8 cellular contexts compared by ENCODE assay signal in genomic region chr2:217943379-217944321, GRCh38. TPM values are rescaled to one million over a fixed set of nuclear protein-coding genes. Genes with fewer than 3 reads are reported as not detected.
DNase-seq lines count a peak whose midpoint lies in the region; ATAC-seq and TF ChIP-seq lines count a peak whose summit lies in the region.

No MANE protein-coding gene starts in this region.

- H3K36me3 ChIP-seq in PC-9 (ENCODE audit: low read depth), result no peaks in the 10 kb centered on the region
- H3K36me3 ChIP-seq in endocrine pancreas (ENCODE audit: control insufficient read depth, insufficient read depth, low read length), result no peaks in the 10 kb centered on the region
- H3K36me3 ChIP-seq in mesenchymal stem cell (ENCODE audit: control insufficient read depth in 1 of 2, insufficient read depth in 2 of 2, low read depth in 1 of 2, low read length in 2 of 2), result peaks cover 7 to 19% of the 10 kb centered on the region in 2 experiments
- peaks cover 7 to 42% (median 15%) of the 10 kb centered on the region in 3 donors for H3K36me3 ChIP-seq in tibial artery

- no peak overlapping the region; the same call in 1 of the 2 replicates for H3K4me3 ChIP-seq in PC-9
- H3K4me3 ChIP-seq in endocrine pancreas (ENCODE audit: control insufficient read depth, insufficient read depth, low read length), result peak overlapping the region; percentile 63
- H3K4me3 ChIP-seq in mesenchymal stem cell (ENCODE audit: insufficient read depth in 1 of 2, low read depth in 1 of 2, low read length in 2 of 2), result peak overlapping the region; percentile 63 to 66
- peak overlapping the region; percentile 83 to 89 for H3K4me3 ChIP-seq in tibial artery

- no peaks in the 10 kb centered on the region for H3K9me3 Mint-ChIP-seq in activated naive CD4-positive, alpha-beta T cell treated with anti-CD3 and anti-CD28 coated beads, Interleukin-2, amount 10 ng/mL, durations not matched to agents 7 days and 5 days

- no peaks in the 10 kb centered on the region for H4K20me1 ChIP-seq in PC-9 (ENCODE audit: insufficient read depth)

- H2AFZ ChIP-seq in PC-9, result no peak overlapping the region
- no peak overlapping the region for H2AFZ ChIP-seq in mesenchymal stem cell (ENCODE audit: low read depth, low read length)

- 14% methylated on average over 16 of the region's 16 CpGs for WGBS in mesenchymal stem cell

- DNase-seq in activated naive CD4-positive, alpha-beta T cell treated with anti-CD3 and anti-CD28 coated beads, Interleukin-2, amount 10 ng/mL, durations not matched to agents 7 days and 5 days, result peak; percentile 40
- no peak for DNase-seq in activated naive CD4-positive, alpha-beta T cell treated with Interleukin-2 at 50 U/mL for 16 hours
- DNase-seq in PC-9 (peak; percentile 37 to 70), mesenchymal stem cell (peak; percentile 74), tibial artery (peak; percentile 82 to 95)
- no peak for DNase-seq in central memory CD4-positive, alpha-beta T cell

- no peaks in the 10 kb centered on the region for H3K36me3 Mint-ChIP-seq in activated naive CD4-positive, alpha-beta T cell treated with anti-CD3 and anti-CD28 coated beads, Interleukin-2, amount 10 ng/mL, durations not matched to agents 7 days and 5 days

- H3K27me3 ChIP-seq in PC-9 (ENCODE audit: insufficient read depth, low read depth), result no peaks in the 10 kb centered on the region; the same call in 1 of the 2 replicates
- no peaks in the 10 kb centered on the region for H3K27me3 ChIP-seq in endocrine pancreas (ENCODE audit: control insufficient read depth, insufficient read depth, low read length)
- no peaks in the 10 kb centered on the region for H3K27me3 ChIP-seq in mesenchymal stem cell (ENCODE audit: control insufficient read depth in 1 of 2, insufficient read depth in 1 of 2, low read length in 2 of 2)
- H3K27me3 ChIP-seq in tibial artery, result no peaks in the 10 kb centered on the region

- H3K4me3 Mint-ChIP-seq in activated naive CD4-positive, alpha-beta T cell treated with anti-CD3 and anti-CD28 coated beads, Interleukin-2, amount 10 ng/mL, durations not matched to agents 7 days and 5 days, result peak overlapping the region; percentile 34

- no peak overlapping the region for H4K91ac ChIP-seq in mesenchymal stem cell (ENCODE audit: low read length)

- peak overlapping the region; percentile 78 to 85 for H3K18ac ChIP-seq in mesenchymal stem cell (ENCODE audit: low read depth in 1 of 2, low read length in 2 of 2)

- POLR2A ChIA-PET in PC-9 (lab: Charles Lee; ENCODE audit: unreplicated experiment), result no interaction called here

- peaks cover 78% of the 10 kb centered on the region for H3K27me3 Mint-ChIP-seq in activated naive CD4-positive, alpha-beta T cell treated with anti-CD3 and anti-CD28 coated beads, Interleukin-2, amount 10 ng/mL, durations not matched to agents 7 days and 5 days

- no peaks in the 10 kb centered on the region for H3K79me2 ChIP-seq in PC-9 (ENCODE audit: low read depth)

- TF ChIP-seq CTCF in PC-9 (conservative IDR thresholded peaks at IDR 0.05) (no peak), tibial artery (IDR thresholded peaks at IDR 0.05) (peak; percentile 13 to 27)

- no peak overlapping the region for H2BK5ac ChIP-seq in mesenchymal stem cell (ENCODE audit: low read depth, low read length, poor library complexity, severe bottlenecking)

- H3K4me2 ChIP-seq in PC-9 (peak overlapping the region; percentile 47), mesenchymal stem cell (ENCODE audit: low read length, poor library complexity, severe bottlenecking) (peak overlapping the region; percentile 69)

- H3K27ac ChIP-seq in PC-9 (no peak overlapping the region), mesenchymal stem cell (ENCODE audit: low read length, poor library complexity, severe bottlenecking) (peak overlapping the region; percentile 49), tibial artery (peak overlapping the region; percentile 95 to 98)

- peak overlapping the region; percentile 73 for H4K8ac ChIP-seq in mesenchymal stem cell (ENCODE audit: low read length)

- H2BK120ac ChIP-seq in mesenchymal stem cell (ENCODE audit: low read depth, low read length), result no peak overlapping the region

- peaks cover 29% of the 10 kb centered on the region for H3K79me1 ChIP-seq in mesenchymal stem cell (replicated peaks; ENCODE audit: low read length, poor library complexity, severe bottlenecking)

- H3K27ac Mint-ChIP-seq in activated naive CD4-positive, alpha-beta T cell treated with anti-CD3 and anti-CD28 coated beads, Interleukin-2, amount 10 ng/mL, durations not matched to agents 7 days and 5 days, result no peak overlapping the region

- H3K23ac ChIP-seq in mesenchymal stem cell (ENCODE audit: low read length in 2 of 2), result no peak overlapping the region

- ATAC-seq in HG03442 (IDR thresholded peaks at IDR 0.05; ENCODE audit: unreplicated experiment), result no peak

- H3K4ac ChIP-seq in mesenchymal stem cell (ENCODE audit: low read depth in 1 of 2, low read length in 2 of 2), result peak overlapping the region in 1 of 2 experiments; percentile 27

- H2BK15ac ChIP-seq in mesenchymal stem cell (ENCODE audit: low read depth, poor library complexity, severe bottlenecking), result peak overlapping the region; percentile 71

- H3K4me1 Mint-ChIP-seq in activated naive CD4-positive, alpha-beta T cell treated with anti-CD3 and anti-CD28 coated beads, Interleukin-2, amount 10 ng/mL, durations not matched to agents 7 days and 5 days, result peaks cover 34% of the 10 kb centered on the region

- H3K9ac ChIP-seq in endocrine pancreas (ENCODE audit: control insufficient read depth, insufficient read depth, low read length) (peak overlapping the region; percentile 76), mesenchymal stem cell (ENCODE audit: low read length) (peak overlapping the region; percentile 60)

- no peaks in the 10 kb centered on the region for H3K9me3 ChIP-seq in PC-9 (ENCODE audit: insufficient read depth, low read depth)
- no peaks in the 10 kb centered on the region for H3K9me3 ChIP-seq in endocrine pancreas (ENCODE audit: control insufficient read depth, low read length)
- H3K9me3 ChIP-seq in mesenchymal stem cell (ENCODE audit: control insufficient read depth, low read length), result no peaks in the 10 kb centered on the region
- H3K9me3 ChIP-seq in tibial artery, result no peaks in the 10 kb centered on the region

- H3K14ac ChIP-seq in mesenchymal stem cell (ENCODE audit: low read length in 2 of 2), result peak overlapping the region in 1 of 2 experiments; percentile 97

- CTCF ChIA-PET in activated naive CD4-positive, alpha-beta T cell treated with anti-CD3 and anti-CD28 coated beads, Interleukin-2, amount 10 ng/mL, durations not matched to agents 7 days and 5 days (lab: Charles Lee), result interaction anchor here (0.6 kb wide), 1 partner anchor 109 kb away, joined by 3 read pairs; no protein-coding TSS in a partner anchor
- CTCF ChIA-PET in PC-9 (lab: Charles Lee), result no interaction called here

- H3K4me1 ChIP-seq in PC-9 (replicated peaks; ENCODE audit: insufficient read depth), result no peaks in the 10 kb centered on the region
- no peaks in the 10 kb centered on the region for H3K4me1 ChIP-seq in endocrine pancreas (ENCODE audit: control insufficient read depth, insufficient read depth, low read length)
- peaks cover 42% of the 10 kb centered on the region for H3K4me1 ChIP-seq in mesenchymal stem cell (ENCODE audit: control insufficient read depth, insufficient read depth, low read depth, low read length)
- H3K4me1 ChIP-seq in tibial artery, result peaks cover 0 to 57% (median 46%) of the 10 kb centered on the region in 4 donors

- H2BK12ac ChIP-seq in mesenchymal stem cell (ENCODE audit: low read length in 2 of 2), result peak overlapping the region in 1 of 2 experiments; percentile 79

- no peaks in the 10 kb centered on the region for H3F3A ChIP-seq in PC-9 (ENCODE audit: insufficient read depth, low read depth)

- intact Hi-C loops in PC-9 (cut with micrococcal nuclease; ENCODE audit: unreplicated experiment) (loop anchor here (1.0 kb wide), 1 partner anchor 45 kb away; no protein-coding TSS in a partner anchor), tibial artery (cut with DNase I; ENCODE audit: low total_unique reads) (loop anchor here (2.0 kb wide), 1 partner anchor 45 kb away; no protein-coding TSS in a partner anchor)

- H3K9me2 ChIP-seq in PC-9 (ENCODE audit: insufficient read depth), result no peaks in the 10 kb centered on the region

- BruUV-seq in PC-9 (replicated peaks; lab: Mats Ljungman, UMichigan), result no TSS peak

- no peak overlapping the region for H2AK5ac ChIP-seq in mesenchymal stem cell (ENCODE audit: low read length, severe bottlenecking)

RNA-seq across cellular contexts. Expression of gene TNS1, which starts 59.1 kb away (rescaled TPM):
- 5.5 and 6.0 TPM in 2 replicates for total RNA-seq in PC-9 (2021)
- polyA plus RNA-seq in mesenchymal stem cell (2013, experiment 1 of 2), result 6.3 TPM
- polyA plus RNA-seq in mesenchymal stem cell (2013, experiment 2 of 2), result 5.1 TPM

Comparison
In these comparisons a context has a peak if more than half of its experiments do, and no peak if none do; other contexts are left out.
1. DNase-seq: peak in activated naive CD4-positive, alpha-beta T cell treated with anti-CD3 and anti-CD28 coated beads, Interleukin-2, amount 10 ng/mL, durations not matched to agents 7 days and 5 days (single experiment), PC-9 (2 of 2), mesenchymal stem cell (single experiment) and tibial artery (2 of 2); none in activated naive CD4-positive, alpha-beta T cell treated with Interleukin-2 at 50 U/mL for 16 hours (single experiment) and central memory CD4-positive, alpha-beta T cell (single experiment).